11 cellular contexts compared by ENCODE assay signal in the genomic region with DNA sequence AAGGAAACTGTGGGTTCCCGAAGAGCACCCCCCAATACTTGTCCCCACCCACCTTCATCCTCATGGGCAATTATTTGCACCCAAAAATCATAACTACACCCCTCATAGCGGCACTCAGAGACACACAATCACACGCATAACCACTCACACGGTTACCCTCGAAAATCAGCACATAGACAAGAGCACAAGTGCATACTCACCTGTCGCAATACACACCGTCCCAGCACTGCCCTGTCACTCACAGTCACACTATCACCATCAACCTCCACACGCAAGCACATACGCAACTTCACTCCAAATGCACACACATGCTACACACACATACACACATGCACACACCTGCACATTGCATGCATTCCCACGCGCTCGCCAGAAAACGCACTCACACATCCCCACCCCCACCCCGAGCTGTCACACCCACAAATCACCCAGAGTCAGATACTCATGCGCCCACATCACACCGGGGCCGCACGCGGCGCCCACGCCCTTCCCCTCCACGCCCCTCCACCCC. TPM values are rescaled to one million over a fixed set of nuclear protein-coding genes. Genes with fewer than 3 reads are reported as not detected.
DNase-seq lines count a peak whose midpoint lies in the region; ATAC-seq, FAIRE-seq and TF ChIP-seq lines count a peak whose summit lies in the region.
"Had no signal": no experiment of that assay in that cellular context is flagged by ENCODE, and none has a peak within 500 bp of the region (broad histone marks: within the 10 kb centered on the region; RNA-seq: fewer than 3 reads in every experiment).

No MANE protein-coding gene starts in this region.

- FAIRE-seq in H1 (lab: Jason Lieb, UNC): no peak

- POLR2A ChIA-PET in A673 (lab: Charles Lee; ENCODE audit: low non-redundant PET) (no interaction called here), H1 (lab: Charles Lee; ENCODE audit: partially characterized antibody) (interaction anchor here (0.6 to 1.6 kb wide), 5 partner anchors 10 to 106 kb away, joined by 3 to 7 read pairs (median 4); no protein-coding TSS in a partner anchor)

- BruUV-seq in A673 (replicated peaks; lab: Mats Ljungman, UMichigan): no TSS peak

- intact Hi-C loops in A673 (cut with micrococcal nuclease; ENCODE audit: unreplicated experiment): loop anchor here (10.0 kb wide), 1 partner anchor 155 kb away; no protein-coding TSS in a partner anchor
- intact Hi-C loops in natural killer cell (cut with micrococcal nuclease): no loop called here

- H3K27me3 ChIP-seq in A673 (replicated peaks; ENCODE audit: insufficient read depth, low read depth, low read length, poor library complexity): no peaks in the 10 kb centered on the region
- H3K27me3 ChIP-seq in H1 (replicated peaks in 1 of 4; ENCODE audit: control insufficient read depth in 3 of 4, extremely low read depth in 1 of 4, insufficient read depth in 3 of 4, low read length in 3 of 4): peaks cover 1 to 29% (median 20%) of the 10 kb centered on the region in 4 experiments

- H4K8ac ChIP-seq in H1 (ENCODE audit: extremely low read depth, insufficient read depth, low read length): peak overlapping the region; percentile 68; the same call in 1 of the 2 replicates

- WGBS in H1 (ENCODE audit: extremely low coverage in 1 of 2, insufficient coverage in 1 of 2, insufficient read length in 1 of 2, insufficient replicate concordance in 2 of 2, low coverage in 1 of 2, low lambda C conversion rate in 2 of 2, missing lambda C conversion rate in 1 of 2), 2 experiments: 26% methylated on average over 11 of the region's 22 CpGs; no CpG with 5 or more reads in 1 of the 2 experiments

- no peak for TF ChIP-seq EP300 in H1 (IDR thresholded peaks at IDR 0.05; ENCODE audit: borderline replicate concordance in 1 of 2, low read depth in 2 of 2, low read length in 2 of 2)

- no peak overlapping the region for H3K56ac ChIP-seq in H1 (replicated peaks; ENCODE audit: insufficient read length, low read depth, low read length)

- H3K14ac ChIP-seq in H1 (ENCODE audit: insufficient read length): no peak overlapping the region

- peaks cover 33 to 36% of the 10 kb centered on the region in 2 donors for H3K27me3 Mint-ChIP-seq in natural killer cell (ENCODE audit: low read depth in 2 of 2)
- peaks cover 62 to 82% of the 10 kb centered on the region in 2 donors for H3K27me3 Mint-ChIP-seq in stimulated activated naive B cell treated with anti-CD40 and anti-IgM and Interleukin-4, amounts not matched to agents 10 μg/mL and 1 μg/mL and 100 μg/mL, for 72 hours

- H3K23ac ChIP-seq in H1 (ENCODE audit: insufficient read length): no peak overlapping the region

- no peak overlapping the region for H2AK5ac ChIP-seq in H1 (ENCODE audit: low read depth, low read length)

- peaks cover 5 to 10% of the 10 kb centered on the region in 2 experiments for H4K20me1 ChIP-seq in H1 (replicated peaks in 1 of 2; ENCODE audit: control insufficient read depth in 1 of 2, insufficient read depth in 2 of 2, low read length in 2 of 2)

- no peak for TF ChIP-seq POLR2A in H1 (IDR thresholded peaks at IDR 0.05; ENCODE audit: control extremely low read depth in 1 of 2, low read depth in 2 of 2, low read length in 2 of 2)

- no peak overlapping the region for H3K9ac ChIP-seq in H1 (replicated peaks in 1 of 4; ENCODE audit: extremely low read depth in 1 of 4, low read depth in 3 of 4, low read length in 3 of 4)

- peak overlapping the region; percentile 35 for H3K4me3 Mint-ChIP-seq in natural killer cell
- no peak overlapping the region for H3K4me3 Mint-ChIP-seq in stimulated activated naive B cell treated with anti-CD40 and anti-IgM and Interleukin-4, amounts not matched to agents 10 μg/mL and 1 μg/mL and 100 μg/mL, for 72 hours

- no peaks in the 10 kb centered on the region for H3K36me3 Mint-ChIP-seq in natural killer cell
- H3K36me3 Mint-ChIP-seq in stimulated activated naive B cell treated with anti-CD40 and anti-IgM and Interleukin-4, amounts not matched to agents 10 μg/mL and 1 μg/mL and 100 μg/mL, for 72 hours: peaks cover 7 to 14% of the 10 kb centered on the region in 2 donors

- peak overlapping the region; percentile 94 for H2BK15ac ChIP-seq in H1 (ENCODE audit: low read length)

- no peak overlapping the region for H2BK20ac ChIP-seq in H1 (ENCODE audit: low read length)

- H4K5ac ChIP-seq in H1 (ENCODE audit: insufficient read length, low read depth, low read length): no peak overlapping the region

- H2BK5ac ChIP-seq in H1 (ENCODE audit: low read depth, low read length): no peak overlapping the region

- no peaks in the 10 kb centered on the region for H3K79me2 ChIP-seq in H1 (ENCODE audit: control insufficient read depth in 1 of 2, insufficient read depth in 2 of 2, low read length in 2 of 2)

- no peaks in the 10 kb centered on the region for H3K9me3 Mint-ChIP-seq in natural killer cell
- peaks cover 6 to 9% of the 10 kb centered on the region in 2 donors for H3K9me3 Mint-ChIP-seq in stimulated activated naive B cell treated with anti-CD40 and anti-IgM and Interleukin-4, amounts not matched to agents 10 μg/mL and 1 μg/mL and 100 μg/mL, for 72 hours

- TF ChIP-seq RAD21 in H1 (IDR thresholded peaks at IDR 0.05 in 1 of 2, conservative IDR thresholded peaks at IDR 0.05 in 1 of 2; ENCODE audit: low read depth in 2 of 2, low read length in 2 of 2): no peak

- H3K18ac ChIP-seq in H1 (ENCODE audit: extremely low read depth, low read length): no peak overlapping the region

- peaks cover 54% of the 10 kb centered on the region for H3K4me1 ChIP-seq in A673 (ENCODE audit: insufficient read depth, low read length, poor library complexity, severe bottlenecking)
- H3K4me1 ChIP-seq in H1 (replicated peaks in 1 of 4; ENCODE audit: control insufficient read depth in 3 of 4, insufficient read depth in 4 of 4, low read length in 3 of 4): peaks cover 4 to 12% (median 8%) of the 10 kb centered on the region in 4 experiments

- peaks cover 16% of the 10 kb centered on the region; the same call in 1 of the 2 replicates for H3K23me2 ChIP-seq in H1 (ENCODE audit: low read depth, low read length)

- DNase-seq in A673 (ENCODE audit: low spot score) (no peak), HFF-Myc (ENCODE audit: extremely low read depth, low read depth) (no peak), H1 (ENCODE audit: low read depth in 1 of 2, low spot score in 2 of 2) (no peak), natural killer cell (no peak), NCI-H2196 (lab: John Stamatoyannopoulos, UW; ENCODE audit: unreplicated experiment) (no peak), HCEC 1CT (no peak)
- no peak for DNase-seq in stimulated activated naive B cell treated with anti-CD40 and anti-IgM and Interleukin-4, amounts not matched to agents 10 μg/mL and 1 μg/mL and 100 μg/mL, for 72 hours
- no peak for DNase-seq in stimulated activated CD4-positive, alpha-beta T cell treated with anti-CD3 and anti-CD28 coated beads, Interleukin-1b, Interleukin-23, amount 100 ng/mL, for 48 hours
- DNase-seq: DMS153, NCI-H1436 treated with DMSO at 0.1 percent for 48 hours, SIG-M5 had no signal

- H3K27ac ChIP-seq in A673 (ENCODE audit: low read depth, low read length, poor library complexity, severe bottlenecking) (no peak overlapping the region), H1 (ENCODE audit: low read depth, low read length) (no peak overlapping the region)

- no peak overlapping the region for H2BK120ac ChIP-seq in H1 (replicated peaks; ENCODE audit: low read depth, low read length)

- H2AFZ ChIP-seq in H1 (ENCODE audit: low read length): no peak overlapping the region

- H3K9me3 ChIP-seq in A673 (ENCODE audit: low read depth, low read length, poor library complexity, severe bottlenecking) (no peaks in the 10 kb centered on the region), H1 (ENCODE audit: insufficient read depth in 2 of 2, low read depth in 1 of 2, low read length in 1 of 2) (no peaks in the 10 kb centered on the region)

- CTCF ChIA-PET in A673 (lab: Charles Lee) (interaction anchor here (0.5 to 1.7 kb wide), 4 partner anchors 9 to 324 kb away, joined by 6 to 9 read pairs (median 8); no protein-coding TSS in a partner anchor), H1 (lab: Charles Lee; ENCODE audit: partially characterized antibody) (interaction anchor here (1.2 to 2.9 kb wide), 5 partner anchors 12 to 98 kb away, joined by 3 to 16 read pairs (median 3); no protein-coding TSS in a partner anchor)

- H3K4me2 ChIP-seq in H1 (ENCODE audit: insufficient read depth in 1 of 2, low read depth in 2 of 2, low read length in 2 of 2): peak overlapping the region; percentile 77 to 96

- ATAC-seq in natural killer cell: peak; percentile 24 to 40 (median 36)
- no peak for ATAC-seq in stimulated activated naive B cell treated with anti-CD40 and anti-IgM and Interleukin-4, amounts not matched to agents 10 μg/mL and 1 μg/mL and 100 μg/mL, for 72 hours (replicated peaks)

- H3K27ac Mint-ChIP-seq in natural killer cell: peak overlapping the region in 1 of 2 donors; percentile 15
- no peak overlapping the region for H3K27ac Mint-ChIP-seq in stimulated activated naive B cell treated with anti-CD40 and anti-IgM and Interleukin-4, amounts not matched to agents 10 μg/mL and 1 μg/mL and 100 μg/mL, for 72 hours

- H4K91ac ChIP-seq in H1 (replicated peaks; ENCODE audit: insufficient read length, low read length): no peak overlapping the region

- TF ChIP-seq CTCF in A673 (conservative IDR thresholded peaks at IDR 0.05; ENCODE audit: low read depth, low read length): no peak
- TF ChIP-seq CTCF in HFF-Myc (IDR thresholded peaks at IDR 0.05; ENCODE audit: low read depth, low read length, missing control alignments): no peak
- TF ChIP-seq CTCF in H1 (IDR thresholded peaks at IDR 0.05; ENCODE audit: control extremely low read depth in 1 of 3, insufficient read depth in 1 of 3, low read depth in 1 of 3, low read length in 3 of 3): no peak
- no peak for TF ChIP-seq CTCF in natural killer cell (IDR thresholded peaks at IDR 0.05)

- no peak overlapping the region for H3K4ac ChIP-seq in H1 (replicated peaks; ENCODE audit: insufficient read length, low read depth, low read length)

- H3K4me3 ChIP-seq in A673 (ENCODE audit: low read depth, low read length, poor library complexity, severe bottlenecking): peak overlapping the region; percentile 39
- H3K4me3 ChIP-seq in HFF-Myc (replicated peaks; ENCODE audit: low read depth, low read length): peak overlapping the region; percentile 35
- peak overlapping the region in 3 of 4 experiments; percentile 15 to 62 (median 26); a peak in 6 of 8 replicates for H3K4me3 ChIP-seq in H1 (ENCODE audit: extremely low read depth in 1 of 4, insufficient read depth in 2 of 4, low read depth in 3 of 4, low read length in 4 of 4)

- no peaks in the 10 kb centered on the region for H3K36me3 ChIP-seq in A673 (ENCODE audit: insufficient read depth, low read length, poor library complexity, severe bottlenecking)
- no peaks in the 10 kb centered on the region for H3K36me3 ChIP-seq in H1 (ENCODE audit: control insufficient read depth in 2 of 4, insufficient read depth in 4 of 4, low read length in 3 of 4)

- H3K79me1 ChIP-seq in H1 (ENCODE audit: low read depth, low read length): no peaks in the 10 kb centered on the region

- H2BK12ac ChIP-seq in H1 (ENCODE audit: low read depth, low read length): peak overlapping the region; percentile 87; the same call in 1 of the 2 replicates

- peaks cover 36 to 55% of the 10 kb centered on the region in 2 donors for H3K4me1 Mint-ChIP-seq in natural killer cell
- H3K4me1 Mint-ChIP-seq in stimulated activated naive B cell treated with anti-CD40 and anti-IgM and Interleukin-4, amounts not matched to agents 10 μg/mL and 1 μg/mL and 100 μg/mL, for 72 hours: peaks cover 15 to 19% of the 10 kb centered on the region in 2 donors

RNA-seq across cellular contexts. Expression of gene COL5A3, which starts 0.5 kb away (rescaled TPM):
- total RNA-seq in A673 (2021): 6.4 and 6.8 TPM in 2 replicates
- total RNA-seq in H1 (2021; fragmentation: NEBNext Ultra II Directional; extraction: Animal tissue kit (Norgen Biotek cat#: 25700)): 0.74 and 0.75 TPM in 2 replicates
- 0.67 and 1.2 TPM in 2 replicates for polyA plus RNA-seq in H1 (2011; rRNA removed)
- 0.78 TPM for polyA plus RNA-seq in H1 (2011; cell fraction: cytosol; rRNA removed)
- polyA plus RNA-seq in H1 (2011; cell fraction: nucleus; rRNA removed): 2.2 TPM
- polyA plus RNA-seq in H1 (2012, experiment 1 of 2): 0.76 to 1.1 TPM (median 0.93 TPM) in 4 replicates
- polyA plus RNA-seq in H1 (2012, experiment 2 of 2): 0.80 TPM
- 0.61 TPM for polyA plus RNA-seq in H1 (2013, experiment 1 of 2)
- polyA plus RNA-seq in H1 (2013, experiment 2 of 2): 0.57 TPM
- 0.29 and 0.44 TPM in 2 replicates for polyA minus RNA-seq in H1 (2011; rRNA and poly(A)+ RNA removed)
- polyA minus RNA-seq in H1 (2011; cell fraction: cytosol; rRNA and poly(A)+ RNA removed): 0.66 TPM
- 0.40 TPM for polyA minus RNA-seq in H1 (2011; cell fraction: nucleus; rRNA and poly(A)+ RNA removed)
- 1 to 10 TPM in 1 of 3 donors, under 1 TPM in 2; 0.33 to 6.6 (median 0.63) TPM for total RNA-seq in natural killer cell

RNA-seq across cellular contexts. Expression of gene RDH8, which starts 3.5 kb away (rescaled TPM):
- not detected in 2 replicates for total RNA-seq in A673 (2021)
- total RNA-seq in H1 (2021; fragmentation: NEBNext Ultra II Directional; extraction: Animal tissue kit (Norgen Biotek cat#: 25700)): not detected in 2 replicates
- 0.38 and 0.58 TPM in 2 replicates for polyA plus RNA-seq in H1 (2011; rRNA removed)
- 0.31 TPM for polyA plus RNA-seq in H1 (2011; cell fraction: cytosol; rRNA removed)
- polyA plus RNA-seq in H1 (2011; cell fraction: nucleus; rRNA removed): 0.94 TPM
- 0.18 TPM in 1 of 4 replicates, not detected in the others for polyA plus RNA-seq in H1 (2012, experiment 1 of 2)
- not detected for polyA plus RNA-seq in H1 (2012, experiment 2 of 2)
- not detected for polyA plus RNA-seq in H1 (2013, experiment 1 of 2)
- polyA plus RNA-seq in H1 (2013, experiment 2 of 2): not detected
- polyA minus RNA-seq in H1 (2011; rRNA and poly(A)+ RNA removed): not detected in 2 replicates
- not detected for polyA minus RNA-seq in H1 (2011; cell fraction: cytosol; rRNA and poly(A)+ RNA removed)
- not detected for polyA minus RNA-seq in H1 (2011; cell fraction: nucleus; rRNA and poly(A)+ RNA removed)
- not detected for total RNA-seq in natural killer cell

Comparison
In these comparisons a context has a peak if more than half of its experiments do, and no peak if none do; other contexts are left out.
1. ATAC-seq: peak in natural killer cell (3 of 3); none in stimulated activated naive B cell treated with anti-CD40 and anti-IgM and Interleukin-4, amounts not matched to agents 10 μg/mL and 1 μg/mL and 100 μg/mL, for 72 hours (0 of 2).
2. Peak in every context shown above with its lines, with median percentiles within 50 percentile points of each other: H3K4me3 ChIP-seq.